ENCODE assay signal across 8 cellular contexts in genomic region chr2:43276962-43277383, GRCh38. TPM values are rescaled to one million over a fixed set of nuclear protein-coding genes. Genes with fewer than 3 reads are reported as not detected.
A peak's percentile ranks its signal among the peaks of the same experiment; 100 is the strongest.
DNase-seq lines count a peak whose midpoint lies in the region; ATAC-seq and TF ChIP-seq lines count a peak whose summit lies in the region.

No MANE protein-coding gene starts in this region.

- H3K4me1 Mint-ChIP-seq in nephron = peaks cover 50% of the 10 kb centered on the region

- DNase-seq in NCI-H2029 (lab: John Stamatoyannopoulos, UW) = peak; percentile 73
- peak; percentile 43 for DNase-seq in colonic mucosa
- no peak for DNase-seq in GOT3 (lab: John Stamatoyannopoulos, UW)
- no peak for DNase-seq in islet precursor cell
- no peak for DNase-seq in foreskin fibroblast

- no peak overlapping the region for H3K9ac ChIP-seq in colonic mucosa (ENCODE audit: low read depth in 2 of 2, low read length in 2 of 2)

- H3K4me1 ChIP-seq in colonic mucosa = peaks cover 15% of the 10 kb centered on the region

- H3K9me3 Mint-ChIP-seq in nephron = no peaks in the 10 kb centered on the region

- no peaks in the 10 kb centered on the region for H3K27me3 ChIP-seq in colonic mucosa

- peak overlapping the region; percentile 93 to 94 (median 94) for H3K27ac Mint-ChIP-seq in nephron

- H3K4me3 Mint-ChIP-seq in nephron = no peak overlapping the region

- intact Hi-C loops in colonic mucosa (cut with DNase I) = no loop called here

- H3K27ac ChIP-seq in C4-2B (peak overlapping the region; percentile 76), colonic mucosa (peak overlapping the region; percentile 47)

- H3K9me3 ChIP-seq in colonic mucosa = no peaks in the 10 kb centered on the region

- H3K36me3 ChIP-seq in colonic mucosa = no peaks in the 10 kb centered on the region

- H3K4me3 ChIP-seq in colonic mucosa (no peak overlapping the region), foreskin fibroblast (ENCODE audit: low read depth in 1 of 2, low read length in 2 of 2) (no peak overlapping the region)

- no peak for ATAC-seq in GM21723 (IDR thresholded peaks at IDR 0.05; ENCODE audit: unreplicated experiment)

- H3K27me3 Mint-ChIP-seq in nephron (ENCODE audit: low read depth) = no peaks in the 10 kb centered on the region

- H3K36me3 Mint-ChIP-seq in nephron (ENCODE audit: low read depth) = peaks cover 26% of the 10 kb centered on the region

- TF ChIP-seq CTCF in C4-2B (conservative IDR thresholded peaks at IDR 0.05) = no peak
- no peak for TF ChIP-seq CTCF in colonic mucosa (IDR thresholded peaks at IDR 0.05)
- TF ChIP-seq CTCF in nephron (IDR thresholded peaks at IDR 0.05; ENCODE audit: unreplicated experiment in 3 of 3) = no peak
- no peak for TF ChIP-seq CTCF in foreskin fibroblast (IDR thresholded peaks at IDR 0.05; ENCODE audit: low read depth, low read length)

RNA-seq across cellular contexts. Expression of gene ZFP36L2, which starts 50.6 kb away (rescaled TPM):
- 100 to 1,000 TPM; 166 to 205 TPM for total RNA-seq in colonic mucosa

Comparison
In these comparisons a context has a peak if more than half of its experiments do, and no peak if none do; other contexts are left out.
1. DNase-seq: peak in NCI-H2029 (single experiment) and colonic mucosa (single experiment); none in GOT3 (single experiment), islet precursor cell (single experiment) and foreskin fibroblast (0 of 2).